Comparison of ENCODE assay signal across 8 cellular contexts in genomic region chr1:155227261-155228095, GRCh38. TPM values are rescaled to one million over a fixed set of nuclear protein-coding genes. Genes with fewer than 3 reads are reported as not detected.
A peak's percentile ranks its signal among the peaks of the same experiment; 100 is the strongest.
DNase-seq lines count a peak whose midpoint lies in the region; ATAC-seq and TF ChIP-seq lines count a peak whose summit lies in the region.

No MANE protein-coding gene starts in this region.

- peak overlapping the region; percentile 96 for H3K27ac ChIP-seq in temporal lobe (ENCODE audit: low read depth, low read length)

- H3K27me3 ChIP-seq in GM06990 (replicated peaks; ENCODE audit: control insufficient read depth, insufficient read depth, low read length) = no peaks in the 10 kb centered on the region

- DNase-seq in GM06990 (ENCODE audit: extremely low read depth, insufficient read length) (peak; percentile 97), NB4 (ENCODE audit: low read depth) (peak; percentile 99), SK-N-DZ (ENCODE audit: low spot score) (peak; percentile 100), germinal center (ENCODE audit: low spot score) (peak; percentile 100), occipital lobe (lab: John Stamatoyannopoulos, UW) (peak; percentile 98)
- DNase-seq in activated naive CD4-positive, alpha-beta T cell treated with anti-CD3 and anti-CD28 coated beads, Interleukin-2, amount 50 U/mL, for 16 hours = peak; percentile 99

- ATAC-seq in HG02571 (IDR thresholded peaks at IDR 0.05; ENCODE audit: unreplicated experiment) = peak; percentile 92

- peak overlapping the region; percentile 75 for H3K4me3 ChIP-seq in GM06990 (replicated peaks; ENCODE audit: low read depth, low read length)
- peak overlapping the region; percentile 95 for H3K4me3 ChIP-seq in NB4 (ENCODE audit: low read depth, low read length)

- no peak for TF ChIP-seq CTCF in GM06990 (IDR thresholded peaks at IDR 0.05; ENCODE audit: insufficient read depth, low read length, poor library complexity, severe bottlenecking)
- TF ChIP-seq CTCF in NB4 (IDR thresholded peaks at IDR 0.05; ENCODE audit: low read depth, low read length) = no peak

- peak; percentile 85 for TF ChIP-seq POLR2A in NB4 (IDR thresholded peaks at IDR 0.05; ENCODE audit: extremely low read depth, insufficient read length)

- no peaks in the 10 kb centered on the region for H3K36me3 ChIP-seq in GM06990 (ENCODE audit: control insufficient read depth, insufficient read depth, low read length)

RNA-seq across cellular contexts. Expression of gene MTX1, which starts 19.0 kb away (rescaled TPM):
- 83.7 and 106 TPM in 2 replicates for polyA plus RNA-seq in SK-N-DZ (2014; cell fraction: cytosol; rRNA removed)
- 77.1 and 99.5 TPM in 2 replicates for polyA plus RNA-seq in SK-N-DZ (2014; cell fraction: nucleus; rRNA removed)
- 15.3 TPM for total RNA-seq in occipital lobe
- 14.0 TPM for total RNA-seq in temporal lobe

RNA-seq across cellular contexts. Expression of gene THBS3, which starts 19.8 kb away (rescaled TPM):
- polyA plus RNA-seq in SK-N-DZ (2014; cell fraction: cytosol; rRNA removed) = 18.6 and 19.3 TPM in 2 replicates
- 161 and 164 TPM in 2 replicates for polyA plus RNA-seq in SK-N-DZ (2014; cell fraction: nucleus; rRNA removed)
- total RNA-seq in occipital lobe = 8.3 TPM
- 4.7 TPM for total RNA-seq in temporal lobe

RNA-seq across cellular contexts. Expression of gene ENTREP3, which starts 27.8 kb away (rescaled TPM):
- 20.3 and 23.6 TPM in 2 replicates for polyA plus RNA-seq in SK-N-DZ (2014; cell fraction: cytosol; rRNA removed)
- polyA plus RNA-seq in SK-N-DZ (2014; cell fraction: nucleus; rRNA removed) = 72.0 and 119 TPM in 2 replicates
- total RNA-seq in occipital lobe (3.7 TPM), temporal lobe (4.4 TPM)

RNA-seq across cellular contexts. Expression of gene SCAMP3, which starts 34.7 kb away (rescaled TPM):
- 52.0 and 61.2 TPM in 2 replicates for polyA plus RNA-seq in SK-N-DZ (2014; cell fraction: cytosol; rRNA removed)
- 41.1 and 81.4 TPM in 2 replicates for polyA plus RNA-seq in SK-N-DZ (2014; cell fraction: nucleus; rRNA removed)
- 19.5 TPM for total RNA-seq in occipital lobe
- total RNA-seq in temporal lobe = 18.9 TPM

RNA-seq across cellular contexts. Expression of gene CLK2, which starts 45.8 kb away (rescaled TPM):
- 33.7 and 34.1 TPM in 2 replicates for polyA plus RNA-seq in SK-N-DZ (2014; cell fraction: cytosol; rRNA removed)
- polyA plus RNA-seq in SK-N-DZ (2014; cell fraction: nucleus; rRNA removed) = 287 and 348 TPM in 2 replicates
- total RNA-seq in occipital lobe = 26.5 TPM
- total RNA-seq in temporal lobe = 15.0 TPM

Comparison
In these comparisons a context has a peak if more than half of its experiments do, and no peak if none do; other contexts are left out.
1. Peak in every context shown above with its lines: DNase-seq, ATAC-seq, H3K4me3 ChIP-seq and H3K27ac ChIP-seq.